ENCODE assay signal across 1 cellular context in the genomic region with DNA sequence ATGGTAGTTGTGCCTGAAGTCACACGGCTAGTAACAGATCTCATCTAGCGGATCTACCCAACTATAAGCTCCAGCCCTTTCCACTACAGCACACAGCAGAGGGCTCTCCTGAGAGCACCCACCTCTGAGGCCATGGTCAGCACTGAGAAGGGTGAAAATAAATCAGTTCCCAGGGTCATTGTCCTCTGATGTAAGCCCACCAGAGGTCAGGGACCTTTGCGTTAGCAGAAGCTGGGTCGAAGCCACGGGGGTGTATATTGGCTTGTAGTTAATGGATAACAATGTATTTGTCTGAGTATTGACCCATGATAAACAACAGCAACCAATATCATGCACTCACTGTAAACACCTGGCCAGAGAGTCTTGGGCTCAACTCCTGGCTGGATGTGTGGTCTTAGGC.
TF ChIP-seq lines count a peak whose summit lies in the region.
"Not testable (repeated sequence)": the region's sequence is repeated elsewhere in the genome, so short reads cannot be mapped to it uniquely, and the experiment has no call there.

No MANE protein-coding gene starts in this region.

TF ChIP-seq in HepG2, 621 proteins besides CTCF, POLR2A, EP300 and RAD21 (continues in another document):
- TF ChIP-seq ZNF800 (CRISPR knock-in tag; IDR thresholded peaks at IDR 0.05) (peak; percentile 58; the same call in 1 of the 2 replicates), ZNF772 (CRISPR knock-in tag; IDR thresholded peaks at IDR 0.05) (peak; percentile 66; the same call in 1 of the 2 replicates), ZNF644 (CRISPR knock-in tag; IDR thresholded peaks at IDR 0.05; ENCODE audit: low read depth) (0 out of 2 replicates have a peak, but pooled peaks have one; percentile 14), SKIL (CRISPR knock-in tag; IDR thresholded peaks at IDR 0.05; ENCODE audit: borderline replicate concordance) (peak; percentile 73), NONO (CRISPR knock-in tag; conservative IDR thresholded peaks at IDR 0.05) (peak; percentile 74), TCF7 (IDR thresholded peaks at IDR 0.05; ENCODE audit: low read depth) (peak; percentile 36; the same call in 1 of the 2 replicates), TEF (CRISPR knock-in tag; IDR thresholded peaks at IDR 0.05) (peak; percentile 87; the same call in 1 of the 2 replicates), JUN (CRISPR knock-in tag; IDR thresholded peaks at IDR 0.05) (0 out of 2 replicates have a peak, but pooled peaks have one; percentile 56), SPEN (CRISPR knock-in tag; IDR thresholded peaks at IDR 0.05; ENCODE audit: low read depth) (peak; percentile 64; the same call in 1 of the 2 replicates), ZNF331 (CRISPR knock-in tag; IDR thresholded peaks at IDR 0.05) (peak; percentile 58; the same call in 1 of the 2 replicates), HDAC1 (CRISPR knock-in tag; IDR thresholded peaks at IDR 0.05) (peak; percentile 94), LCORL (CRISPR knock-in tag; IDR thresholded peaks at IDR 0.05) (peak; percentile 50; the same call in 1 of the 2 replicates), GABPB1 (CRISPR knock-in tag; IDR thresholded peaks at IDR 0.05) (peak; percentile 34; the same call in 1 of the 2 replicates), ATF2 (CRISPR knock-in tag; IDR thresholded peaks at IDR 0.05) (peak; percentile 68; the same call in 1 of the 2 replicates), SOX13 (CRISPR knock-in tag; conservative IDR thresholded peaks at IDR 0.05 in 1 of 2, IDR thresholded peaks at IDR 0.05 in 1 of 2) (peak in 1 of 2 experiments; percentile 85; a peak in 2 of 4 replicates), GATAD1 (CRISPR knock-in tag; IDR thresholded peaks at IDR 0.05) (peak; percentile 43; the same call in 1 of the 2 replicates), E2F1 (CRISPR knock-in tag; IDR thresholded peaks at IDR 0.05) (0 out of 2 replicates have a peak, but pooled peaks have one; percentile 25), NR2F6 (IDR thresholded peaks at IDR 0.05) (peak; percentile 98), NR2F6 (CRISPR knock-in tag; IDR thresholded peaks at IDR 0.05) (peak; percentile 99), HNF1B (CRISPR knock-in tag; IDR thresholded peaks at IDR 0.05) (peak; percentile 99), ZNF205 (CRISPR knock-in tag; IDR thresholded peaks at IDR 0.05) (0 out of 2 replicates have a peak, but pooled peaks have one; percentile 22), ZNF816 (CRISPR knock-in tag; IDR thresholded peaks at IDR 0.05; ENCODE audit: borderline replicate concordance) (peak; percentile 36; the same call in 1 of the 2 replicates), ZFP36L1 (CRISPR knock-in tag; IDR thresholded peaks at IDR 0.05) (0 out of 2 replicates have a peak, but pooled peaks have one; percentile 62), CREB1 (IDR thresholded peaks at IDR 0.05) (0 out of 2 replicates have a peak, but pooled peaks have one; percentile 5), CREB1 (CRISPR knock-in tag; IDR thresholded peaks at IDR 0.05) (peak; percentile 72), HNF4G (IDR thresholded peaks at IDR 0.05; ENCODE audit: borderline replicate concordance, low read depth, low read length) (peak; percentile 49; the same call in 1 of the 2 replicates), FOSL2 (CRISPR knock-in tag; IDR thresholded peaks at IDR 0.05) (peak; percentile 80), ZNF430 (CRISPR knock-in tag; IDR thresholded peaks at IDR 0.05) (0 out of 2 replicates have a peak, but pooled peaks have one; percentile 19)
- TF ChIP-seq NONO (IDR thresholded peaks at IDR 0.05); LCORL (IDR thresholded peaks at IDR 0.05); SOX13 (IDR thresholded peaks at IDR 0.05); HNF4G (CRISPR knock-in tag; IDR thresholded peaks at IDR 0.05; ENCODE audit: borderline replicate concordance, low read depth): not testable (repeated sequence)
- TF ChIP-seq, protein P1, sequence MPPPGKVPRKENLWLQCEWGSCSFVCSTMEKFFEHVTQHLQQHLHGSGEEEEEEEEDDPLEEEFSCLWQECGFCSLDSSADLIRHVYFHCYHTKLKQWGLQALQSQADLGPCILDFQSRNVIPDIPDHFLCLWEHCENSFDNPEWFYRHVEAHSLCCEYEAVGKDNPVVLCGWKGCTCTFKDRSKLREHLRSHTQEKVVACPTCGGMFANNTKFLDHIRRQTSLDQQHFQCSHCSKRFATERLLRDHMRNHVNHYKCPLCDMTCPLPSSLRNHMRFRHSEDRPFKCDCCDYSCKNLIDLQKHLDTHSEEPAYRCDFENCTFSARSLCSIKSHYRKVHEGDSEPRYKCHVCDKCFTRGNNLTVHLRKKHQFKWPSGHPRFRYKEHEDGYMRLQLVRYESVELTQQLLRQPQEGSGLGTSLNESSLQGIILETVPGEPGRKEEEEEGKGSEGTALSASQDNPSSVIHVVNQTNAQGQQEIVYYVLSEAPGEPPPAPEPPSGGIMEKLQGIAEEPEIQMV (CRISPR knock-in tag; IDR thresholded peaks at IDR 0.05; ENCODE audit: low read depth), result peak; percentile 63; the same call in 1 of the 2 replicates
- TF ChIP-seq, protein P2, sequence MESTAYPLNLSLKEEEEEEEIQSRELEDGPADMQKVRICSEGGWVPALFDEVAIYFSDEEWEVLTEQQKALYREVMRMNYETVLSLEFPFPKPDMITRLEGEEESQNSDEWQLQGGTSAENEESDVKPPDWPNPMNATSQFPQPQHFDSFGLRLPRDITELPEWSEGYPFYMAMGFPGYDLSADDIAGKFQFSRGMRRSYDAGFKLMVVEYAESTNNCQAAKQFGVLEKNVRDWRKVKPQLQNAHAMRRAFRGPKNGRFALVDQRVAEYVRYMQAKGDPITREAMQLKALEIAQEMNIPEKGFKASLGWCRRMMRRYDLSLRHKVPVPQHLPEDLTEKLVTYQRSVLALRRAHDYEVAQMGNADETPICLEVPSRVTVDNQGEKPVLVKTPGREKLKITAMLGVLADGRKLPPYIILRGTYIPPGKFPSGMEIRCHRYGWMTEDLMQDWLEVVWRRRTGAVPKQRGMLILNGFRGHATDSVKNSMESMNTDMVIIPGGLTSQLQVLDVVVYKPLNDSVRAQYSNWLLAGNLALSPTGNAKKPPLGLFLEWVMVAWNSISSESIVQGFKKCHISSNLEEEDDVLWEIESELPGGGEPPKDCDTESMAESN (CRISPR knock-in tag; conservative IDR thresholded peaks at IDR 0.05), result 0 out of 2 replicates have a peak, but pooled peaks have one; percentile 72
- TF ChIP-seq, protein P3, sequence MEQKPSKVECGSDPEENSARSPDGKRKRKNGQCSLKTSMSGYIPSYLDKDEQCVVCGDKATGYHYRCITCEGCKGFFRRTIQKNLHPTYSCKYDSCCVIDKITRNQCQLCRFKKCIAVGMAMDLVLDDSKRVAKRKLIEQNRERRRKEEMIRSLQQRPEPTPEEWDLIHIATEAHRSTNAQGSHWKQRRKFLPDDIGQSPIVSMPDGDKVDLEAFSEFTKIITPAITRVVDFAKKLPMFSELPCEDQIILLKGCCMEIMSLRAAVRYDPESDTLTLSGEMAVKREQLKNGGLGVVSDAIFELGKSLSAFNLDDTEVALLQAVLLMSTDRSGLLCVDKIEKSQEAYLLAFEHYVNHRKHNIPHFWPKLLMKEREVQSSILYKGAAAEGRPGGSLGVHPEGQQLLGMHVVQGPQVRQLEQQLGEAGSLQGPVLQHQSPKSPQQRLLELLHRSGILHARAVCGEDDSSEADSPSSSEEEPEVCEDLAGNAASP (CRISPR knock-in tag; IDR thresholded peaks at IDR 0.05; ENCODE audit: borderline replicate concordance), result peak; percentile 76; the same call in 1 of the 2 replicates
- TF ChIP-seq, protein P4, sequence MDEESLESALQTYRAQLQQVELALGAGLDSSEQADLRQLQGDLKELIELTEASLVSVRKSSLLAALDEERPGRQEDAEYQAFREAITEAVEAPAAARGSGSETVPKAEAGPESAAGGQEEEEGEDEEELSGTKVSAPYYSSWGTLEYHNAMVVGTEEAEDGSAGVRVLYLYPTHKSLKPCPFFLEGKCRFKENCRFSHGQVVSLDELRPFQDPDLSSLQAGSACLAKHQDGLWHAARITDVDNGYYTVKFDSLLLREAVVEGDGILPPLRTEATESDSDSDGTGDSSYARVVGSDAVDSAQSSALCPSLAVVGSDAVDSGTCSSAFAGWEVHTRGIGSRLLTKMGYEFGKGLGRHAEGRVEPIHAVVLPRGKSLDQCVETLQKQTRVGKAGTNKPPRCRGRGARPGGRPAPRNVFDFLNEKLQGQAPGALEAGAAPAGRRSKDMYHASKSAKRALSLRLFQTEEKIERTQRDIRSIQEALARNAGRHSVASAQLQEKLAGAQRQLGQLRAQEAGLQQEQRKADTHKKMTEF (CRISPR knock-in tag; IDR thresholded peaks at IDR 0.05), result peak; percentile 91
